16 cellular contexts compared by ENCODE assay signal in the genomic region with DNA sequence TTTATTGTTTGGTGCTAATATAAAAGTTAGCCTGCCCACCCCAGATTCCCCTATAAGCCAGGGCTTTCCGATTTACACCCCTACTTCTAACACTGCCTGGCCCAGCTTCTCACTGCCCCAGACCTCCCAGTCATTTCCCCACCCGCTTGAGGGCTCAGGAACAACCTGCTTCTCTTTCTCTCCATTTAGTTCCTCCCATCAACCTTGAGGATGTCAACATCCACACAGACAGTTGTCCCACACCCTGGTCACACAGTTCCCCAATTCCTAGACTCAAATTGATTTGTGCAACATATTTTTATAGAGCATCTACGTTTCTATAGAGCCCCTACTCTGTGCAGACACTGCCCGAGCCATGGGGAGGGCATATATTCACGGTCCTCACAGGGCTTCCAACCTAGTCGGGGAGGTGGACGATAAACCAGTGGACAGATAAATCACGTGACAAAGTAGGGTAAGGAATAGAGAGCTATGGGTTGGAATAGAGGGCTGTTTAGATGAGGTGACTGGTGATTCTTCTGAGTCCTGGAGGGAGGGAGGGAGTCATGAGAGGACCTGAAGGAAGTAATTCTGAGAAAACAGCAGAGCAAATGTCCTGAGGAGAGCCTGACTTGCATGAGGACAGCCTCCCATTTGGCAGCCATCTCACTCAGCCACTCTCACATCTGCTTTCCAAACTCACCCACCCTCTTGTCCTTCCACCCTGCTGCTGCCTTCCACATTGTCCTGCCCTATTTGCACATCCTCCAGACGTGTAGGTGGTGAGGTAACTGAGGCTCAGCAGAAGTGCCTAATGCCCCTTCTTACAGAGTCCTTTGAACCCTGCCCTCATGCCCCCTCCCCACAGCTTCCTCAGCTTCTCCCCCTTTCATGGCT. TPM values are rescaled to one million over a fixed set of nuclear protein-coding genes. Genes with fewer than 3 reads are reported as not detected.
A peak's percentile ranks its signal among the peaks of the same experiment; 100 is the strongest.
DNase-seq lines count a peak whose midpoint lies in the region; ATAC-seq, FAIRE-seq and TF ChIP-seq lines count a peak whose summit lies in the region.
"Had no signal": no experiment of that assay in that cellular context is flagged by ENCODE, and none has a peak within 500 bp of the region (broad histone marks: within the 10 kb centered on the region; RNA-seq: fewer than 3 reads in every experiment).

No MANE protein-coding gene starts in this region.

- TF ChIP-seq RAD21 in K562 (CRISPR knock-in tag; conservative IDR thresholded peaks at IDR 0.05 in 1 of 2, IDR thresholded peaks at IDR 0.05 in 1 of 2) = no peak

- DNase-seq in GM23338 (ENCODE audit: low spot score) (no peak), NB4 (ENCODE audit: low read depth) (peak; percentile 59), K562 (ENCODE audit: extremely low read depth in 1 of 4, low spot score in 3 of 4) (no peak), upper lobe of right lung (no peak), progenitor cell of endocrine pancreas (ENCODE audit: low spot score, unreplicated experiment) (no peak), mammary epithelial cell (no peak), BE2C (no peak)
- DNase-seq: GOT3, MG63, NCI-H1417 treated with DMSO at 0.1 percent for 48 hours, NCI-H2029, NCI-H524 had no signal

- H3K27ac ChIP-seq in GM23338 (ENCODE audit: low read depth) = no peak overlapping the region
- H3K27ac ChIP-seq in K562 (ENCODE audit: extremely low read depth, low read depth, low read length) = no peak overlapping the region
- no peak overlapping the region for H3K27ac ChIP-seq in upper lobe of right lung
- H3K27ac ChIP-seq in mammary epithelial cell (ENCODE audit: insufficient read depth, low read depth, low read length) = no peak overlapping the region
- H3K27ac ChIP-seq: KMS-11, RWPE1 had no signal

- H3K4me1 Mint-ChIP-seq in GM23338 (peaks cover 16% of the 10 kb centered on the region), progenitor cell of endocrine pancreas (ENCODE audit: low read depth) (peaks cover 6% of the 10 kb centered on the region)

- no peaks in the 10 kb centered on the region for H3K9me1 ChIP-seq in K562 (ENCODE audit: control insufficient read depth, insufficient read depth, low read length)

- ATAC-seq in GM23338 (no peak), K562 (no peak), upper lobe of right lung (peak; percentile 65)

- H3K27me3 Mint-ChIP-seq in GM23338 (ENCODE audit: insufficient read depth, low read depth, poor library complexity) (peaks cover 6% of the 10 kb centered on the region), progenitor cell of endocrine pancreas (peaks cover 4% of the 10 kb centered on the region)

- BruUV-seq in K562 (replicated peaks; lab: Mats Ljungman, UMichigan) (no TSS peak), mammary epithelial cell (replicated peaks; lab: Mats Ljungman, UMichigan) (no TSS peak)

- no peak for TF ChIP-seq EP300 in K562 (IDR thresholded peaks at IDR 0.05; ENCODE audit: low read length)

- no peaks in the 10 kb centered on the region for H3K4me1 ChIP-seq in GM23338 (ENCODE audit: insufficient read depth)
- H3K4me1 ChIP-seq in K562 (replicated peaks in 1 of 2; ENCODE audit: control insufficient read depth in 2 of 2, insufficient read depth in 2 of 2, low read length in 2 of 2) = peaks cover 0 to 2% of the 10 kb centered on the region in 2 experiments; a peak in 1 of 5 replicates
- peaks cover 20% of the 10 kb centered on the region for H3K4me1 ChIP-seq in upper lobe of right lung
- H3K4me1 ChIP-seq in mammary epithelial cell (ENCODE audit: insufficient read depth, low read length) = no peaks in the 10 kb centered on the region
- peaks cover 4% of the 10 kb centered on the region for H3K4me1 ChIP-seq in BE2C

- no peaks in the 10 kb centered on the region for H3K9me2 ChIP-seq in GM23338 (ENCODE audit: insufficient read depth)

- TF ChIP-seq CTCF in GM23338 (conservative IDR thresholded peaks at IDR 0.05; ENCODE audit: low read depth in 2 of 2) (no peak), NB4 (IDR thresholded peaks at IDR 0.05; ENCODE audit: low read depth, low read length) (no peak), K562 (IDR thresholded peaks at IDR 0.05 in 2 of 3, conservative IDR thresholded peaks at IDR 0.05 in 1 of 3; ENCODE audit: insufficient read depth in 2 of 3, low read depth in 1 of 3, low read length in 3 of 3) (no peak), upper lobe of right lung (IDR thresholded peaks at IDR 0.05) (no peak), progenitor cell of endocrine pancreas (IDR thresholded peaks at IDR 0.05; ENCODE audit: unreplicated experiment) (no peak), mammary epithelial cell (conservative IDR thresholded peaks at IDR 0.05 in 1 of 2, IDR thresholded peaks at IDR 0.05 in 1 of 2; ENCODE audit: extremely low read depth in 1 of 2, insufficient read depth in 1 of 2, low read depth in 1 of 2, low read length in 2 of 2) (no peak), BE2C (IDR thresholded peaks at IDR 0.05; ENCODE audit: low read depth, low read length) (no peak)

- H3K36me3 ChIP-seq in GM23338 (ENCODE audit: insufficient read depth) = no peaks in the 10 kb centered on the region
- H3K36me3 ChIP-seq in K562 (ENCODE audit: control insufficient read depth, insufficient read depth, low read length) = no peaks in the 10 kb centered on the region
- H3K36me3 ChIP-seq in upper lobe of right lung = no peaks in the 10 kb centered on the region
- H3K36me3 ChIP-seq in mammary epithelial cell (ENCODE audit: insufficient read depth, low read length) = no peaks in the 10 kb centered on the region
- no peaks in the 10 kb centered on the region for H3K36me3 ChIP-seq in BE2C
- H3K36me3 ChIP-seq: MG63 had no signal

- no peak for TF ChIP-seq POLR2A in NB4 (IDR thresholded peaks at IDR 0.05; ENCODE audit: extremely low read depth, insufficient read length)
- TF ChIP-seq POLR2A in K562 (conservative IDR thresholded peaks at IDR 0.05) = no peak

- POLR2A ChIA-PET in K562 (lab: Yijun Ruan, JAX) = no interaction called here

- in situ Hi-C loops in K562 (cut with MboI) = no loop called here
- in situ Hi-C loops in mammary epithelial cell (cut with MboI; ENCODE audit: low sequenced_read_pairs in 2 of 2) = no loop called here

- H3K4me3 Mint-ChIP-seq in GM23338 (no peak overlapping the region), progenitor cell of endocrine pancreas (ENCODE audit: low read depth) (no peak overlapping the region)

- FAIRE-seq in K562 (lab: Jason Lieb, UNC) = no peak

- intact Hi-C loops in K562 (cut with micrococcal nuclease) = no loop called here
- intact Hi-C loops in upper lobe of right lung (cut with DNase I) = no loop called here
- intact Hi-C loops in mammary epithelial cell (cut with micrococcal nuclease) = no loop called here

- no peaks in the 10 kb centered on the region for H3K9me3 ChIP-seq in K562 (replicated peaks; ENCODE audit: control insufficient read depth, insufficient read depth, low read depth, low read length)
- no peaks in the 10 kb centered on the region for H3K9me3 ChIP-seq in upper lobe of right lung
- no peaks in the 10 kb centered on the region for H3K9me3 ChIP-seq in mammary epithelial cell (replicated peaks; ENCODE audit: insufficient read depth, low read length)
- no peaks in the 10 kb centered on the region for H3K9me3 ChIP-seq in BE2C
- H3K9me3 ChIP-seq: MG63 had no signal

- H3K79me2 ChIP-seq in GM23338 (replicated peaks; ENCODE audit: insufficient read depth) (no peaks in the 10 kb centered on the region), K562 (ENCODE audit: control insufficient read depth, insufficient read depth, low read length) (no peaks in the 10 kb centered on the region), mammary epithelial cell (ENCODE audit: insufficient read depth, low read length) (no peaks in the 10 kb centered on the region)

- CTCF ChIA-PET in K562 (lab: Yijun Ruan, JAX; ENCODE audit: low intra/inter-chr PET ratio) = no interaction called here
- CTCF ChIA-PET in mammary epithelial cell (lab: Charles Lee; ENCODE audit: low non-redundant PET) = no interaction called here

- H3F3A ChIP-seq in GM23338 (replicated peaks; ENCODE audit: low read depth) = no peaks in the 10 kb centered on the region

- H2AFZ ChIP-seq in GM23338 (0 out of 2 replicates have a peak overlapping the region, but pooled peaks have one; percentile 14), K562 (ENCODE audit: low read depth, low read length) (no peak overlapping the region), mammary epithelial cell (ENCODE audit: low read depth, low read length) (no peak overlapping the region)

- H3K27me3 ChIP-seq in GM23338 (ENCODE audit: insufficient read depth) (no peaks in the 10 kb centered on the region), K562 (ENCODE audit: control insufficient read depth in 2 of 2, insufficient read depth in 2 of 2, low read length in 2 of 2) (peaks cover 0 to 11% of the 10 kb centered on the region in 2 experiments; a peak in 1 of 5 replicates), upper lobe of right lung (no peaks in the 10 kb centered on the region), mammary epithelial cell (ENCODE audit: insufficient read depth, low read length) (peaks cover 12% of the 10 kb centered on the region), BE2C (no peaks in the 10 kb centered on the region)
- H3K27me3 ChIP-seq: MG63 had no signal

- H3K4me3 ChIP-seq in GM23338 = no peak overlapping the region
- no peak overlapping the region for H3K4me3 ChIP-seq in NB4 (ENCODE audit: low read depth, low read length)
- no peak overlapping the region for H3K4me3 ChIP-seq in K562
- no peak overlapping the region for H3K4me3 ChIP-seq in upper lobe of right lung
- H3K4me3 ChIP-seq in mammary epithelial cell (replicated peaks in 1 of 3; ENCODE audit: insufficient read depth in 1 of 3, low read depth in 2 of 3, low read length in 3 of 3) = no peak overlapping the region
- no peak overlapping the region for H3K4me3 ChIP-seq in BE2C (ENCODE audit: low read depth, low read length)
- H3K4me3 ChIP-seq: MG63 had no signal

- H3K4me2 ChIP-seq in GM23338 (no peak overlapping the region), K562 (ENCODE audit: insufficient read depth, low read length) (no peak overlapping the region), mammary epithelial cell (ENCODE audit: insufficient read depth, low read depth, low read length) (no peak overlapping the region)
- H3K4me2 ChIP-seq: KMS-11 had no signal

- H3K36me3 Mint-ChIP-seq in GM23338 (ENCODE audit: low read depth) (no peaks in the 10 kb centered on the region), progenitor cell of endocrine pancreas (ENCODE audit: insufficient read depth) (no peaks in the 10 kb centered on the region)

- no peak overlapping the region for H3K9ac ChIP-seq in K562 (ENCODE audit: insufficient read depth in 1 of 2, low read depth in 2 of 2, low read length in 2 of 2)
- no peak overlapping the region for H3K9ac ChIP-seq in mammary epithelial cell (ENCODE audit: insufficient read depth, low read length)
- H3K9ac ChIP-seq: KMS-11 had no signal

- no peak overlapping the region for H3K27ac Mint-ChIP-seq in GM23338
- H3K27ac Mint-ChIP-seq in progenitor cell of endocrine pancreas = no peak overlapping the region

- H3K9me3 Mint-ChIP-seq in GM23338 = no peaks in the 10 kb centered on the region
- peaks cover 1% of the 10 kb centered on the region for H3K9me3 Mint-ChIP-seq in progenitor cell of endocrine pancreas (ENCODE audit: low read depth)

- dilution Hi-C loops in mammary epithelial cell (cut with HindIII; ENCODE audit: low sequenced_read_pairs) = no loop called here

- WGBS in K562 (ENCODE audit: insufficient coverage, low coverage, missing lambda C conversion rate) = 3% methylated on average over 8 of the region's 9 CpGs
- 59% methylated on average over 8 of the region's 9 CpGs for WGBS in mammary epithelial cell (ENCODE audit: low coverage, missing lambda C conversion rate)

- H4K20me1 ChIP-seq in GM23338 (replicated peaks; ENCODE audit: insufficient read depth) (no peaks in the 10 kb centered on the region), K562 (replicated peaks; ENCODE audit: control insufficient read depth, insufficient read depth, low read length) (no peaks in the 10 kb centered on the region), mammary epithelial cell (ENCODE audit: insufficient read depth, low read length) (no peaks in the 10 kb centered on the region)

RNA-seq across cellular contexts. Expression of a gene that starts 6.3 kb away (rescaled TPM):
- total RNA-seq in GM23338 (2014; rRNA removed; shearing (Covaris generic)) = 0.39 TPM in 1 of 2 replicates, not detected in the other
- polyA plus RNA-seq in GM23338 (2016; fragmentation: Nextera tagmentation; extraction: Ambion mirVana) = not detected in 2 replicates
- 0.23 and 0.56 TPM in 2 replicates for total RNA-seq in K562 (2011; cell fraction: chromatin; rRNA removed; ENCODE audit: low replicate concordance)
- not detected in 2 replicates for total RNA-seq in K562 (2011; cell fraction: nucleolus; rRNA removed)
- not detected in 2 replicates for total RNA-seq in K562 (2011; cell fraction: nucleoplasm; rRNA removed)
- total RNA-seq in K562 (2014; rRNA removed) = not detected in 2 replicates
- total RNA-seq in K562 (2014; rRNA removed; fragmentation: Illumina TruSeq; extraction: Trizol) = not detected in 2 replicates
- not detected in 2 replicates for total RNA-seq in K562 (2015; rRNA removed; fragmentation: Illumina TruSeq; extraction: Trizol)
- total RNA-seq in K562 (2021) = not detected in 2 replicates
- polyA plus RNA-seq in K562 (2011; rRNA removed) = 0.10 and 0.18 TPM in 2 replicates
- polyA plus RNA-seq in K562 (2011; cell fraction: cytosol; rRNA removed) = not detected in 2 replicates
- 0.60 and 1.1 TPM in 2 replicates for polyA plus RNA-seq in K562 (2011; cell fraction: nucleus; rRNA removed)
- polyA plus RNA-seq in K562 (2012) = 0.04 and 0.06 TPM in 2 replicates
- 0.13 TPM in 1 of 2 replicates, not detected in the other for polyA plus RNA-seq in K562 (2014; fragmentation: Illumina TruSeq; extraction: Trizol)
- polyA plus RNA-seq in K562 (2014; fragmentation: Nextera tagmentation; extraction: Ambion mirVana) = not detected
- 0.09 TPM in 1 of 2 replicates, not detected in the other for polyA plus RNA-seq in K562 (2014; rRNA removed)
- not detected in 2 replicates for polyA minus RNA-seq in K562 (2011; rRNA and poly(A)+ RNA removed)
- polyA minus RNA-seq in K562 (2011; cell fraction: cytosol; rRNA and poly(A)+ RNA removed) = not detected in 2 replicates
- polyA minus RNA-seq in K562 (2011; cell fraction: nucleus; rRNA and poly(A)+ RNA removed) = 0.22 TPM in 1 of 2 replicates, not detected in the other
- total RNA-seq in upper lobe of right lung = 1.4 TPM
- total RNA-seq in progenitor cell of endocrine pancreas = 0.47 and 0.53 TPM in 2 replicates
- total RNA-seq in mammary epithelial cell = not detected
- polyA plus RNA-seq in mammary epithelial cell = not detected
- polyA minus RNA-seq in mammary epithelial cell = not detected
- not detected for polyA plus RNA-seq in BE2C (2012; ENCODE audit: insufficient read depth, insufficient read length, low read depth)
- total RNA-seq: Daoy, SK-MEL-5 had no signal

RNA-seq across cellular contexts. Expression of a gene that starts 43.8 kb away (rescaled TPM):
- total RNA-seq in GM23338 (2014; rRNA removed; shearing (Covaris generic)) = 10.3 and 13.1 TPM in 2 replicates
- 6.4 and 7.5 TPM in 2 replicates for polyA plus RNA-seq in GM23338 (2016; fragmentation: Nextera tagmentation; extraction: Ambion mirVana)
- total RNA-seq in K562 (2011; cell fraction: chromatin; rRNA removed; ENCODE audit: low replicate concordance) = 4.2 and 10.1 TPM in 2 replicates
- total RNA-seq in K562 (2011; cell fraction: nucleolus; rRNA removed) = 3.0 and 3.3 TPM in 2 replicates
- 6.1 and 12.7 TPM in 2 replicates for total RNA-seq in K562 (2011; cell fraction: nucleoplasm; rRNA removed)
- 19.6 and 19.7 TPM in 2 replicates for total RNA-seq in K562 (2014; rRNA removed)
- 27.2 and 30.0 TPM in 2 replicates for total RNA-seq in K562 (2014; rRNA removed; fragmentation: Illumina TruSeq; extraction: Trizol)
- 25.8 and 28.5 TPM in 2 replicates for total RNA-seq in K562 (2015; rRNA removed; fragmentation: Illumina TruSeq; extraction: Trizol)
- total RNA-seq in K562 (2021) = 22.0 and 22.4 TPM in 2 replicates
- 25.8 and 32.6 TPM in 2 replicates for polyA plus RNA-seq in K562 (2011; rRNA removed)
- polyA plus RNA-seq in K562 (2011; cell fraction: cytosol; rRNA removed) = 11.5 and 16.4 TPM in 2 replicates
- polyA plus RNA-seq in K562 (2011; cell fraction: nucleus; rRNA removed) = 6.1 and 7.8 TPM in 2 replicates
- 19.3 and 26.0 TPM in 2 replicates for polyA plus RNA-seq in K562 (2012)
- 24.6 and 28.9 TPM in 2 replicates for polyA plus RNA-seq in K562 (2014; fragmentation: Illumina TruSeq; extraction: Trizol)
- 10 to 100 TPM; 11.6 to 14.9 TPM for polyA plus RNA-seq in K562 (2014; fragmentation: Nextera tagmentation; extraction: Ambion mirVana)
- 18.8 and 20.6 TPM in 2 replicates for polyA plus RNA-seq in K562 (2014; rRNA removed)
- polyA minus RNA-seq in K562 (2011; rRNA and poly(A)+ RNA removed) = 34.0 and 34.2 TPM in 2 replicates
- polyA minus RNA-seq in K562 (2011; cell fraction: cytosol; rRNA and poly(A)+ RNA removed) = 12.6 and 13.2 TPM in 2 replicates
- polyA minus RNA-seq in K562 (2011; cell fraction: nucleus; rRNA and poly(A)+ RNA removed) = 3.6 and 7.0 TPM in 2 replicates
- total RNA-seq in upper lobe of right lung = 42.7 TPM
- 36.0 and 36.2 TPM in 2 replicates for total RNA-seq in progenitor cell of endocrine pancreas
- total RNA-seq in mammary epithelial cell = 10 to 100 TPM; 22.9 to 25.3 TPM
- 15.1 TPM for polyA plus RNA-seq in mammary epithelial cell
- polyA minus RNA-seq in mammary epithelial cell = 11.0 TPM
- 17.8 TPM for polyA plus RNA-seq in BE2C (2012; ENCODE audit: insufficient read depth, insufficient read length, low read depth)
